ENCODE assay signal across 14 cellular contexts in the genomic region with DNA sequence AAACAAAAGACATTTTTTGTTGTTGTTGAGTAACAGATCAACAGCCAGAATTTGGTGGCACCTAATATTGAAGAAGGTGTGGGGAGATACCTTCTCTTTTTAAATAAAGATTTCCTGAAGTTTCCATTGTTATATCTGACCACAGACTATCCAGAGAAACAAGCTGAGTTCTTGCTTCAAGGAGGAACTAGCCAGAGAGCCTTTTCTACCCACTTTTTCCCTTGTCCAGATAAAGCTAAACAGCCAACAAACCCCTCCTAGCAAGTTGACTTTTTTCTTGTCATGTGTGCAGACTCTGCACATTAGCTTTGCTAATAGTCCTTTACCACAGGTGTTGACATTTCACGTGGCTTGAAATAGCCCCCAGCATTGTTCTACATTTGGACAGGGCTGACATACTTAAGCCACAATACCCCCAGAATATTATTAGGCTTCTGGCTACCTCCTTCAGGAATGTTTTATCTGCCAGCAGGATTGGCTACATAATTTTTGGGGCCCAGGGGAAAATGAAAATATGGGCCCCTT. TPM values are rescaled to one million over a fixed set of nuclear protein-coding genes. Genes with fewer than 3 reads are reported as not detected.
DNase-seq lines count a peak whose midpoint lies in the region; ATAC-seq and TF ChIP-seq lines count a peak whose summit lies in the region.
"Had no signal": no experiment of that assay in that cellular context is flagged by ENCODE, and none has a peak within 500 bp of the region (broad histone marks: within the 10 kb centered on the region; RNA-seq: fewer than 3 reads in every experiment).

No MANE protein-coding gene starts in this region.

- H3K4me1 ChIP-seq in BLaER1 treated with 17β-estradiol and CSF1 and Interleukin-3, amounts not matched to agents 10 nM and 100 nM: peaks cover 78 to 89% (median 85%) of the 10 kb centered on the region in 10 experiments

- ATAC-seq in T-helper 17 cell (no peak), memory B cell (ENCODE audit: low read depth) (no peak), HG03159 (IDR thresholded peaks at IDR 0.05; ENCODE audit: unreplicated experiment) (no peak), HG02981 (IDR thresholded peaks at IDR 0.05; ENCODE audit: unreplicated experiment) (no peak)

- peak overlapping the region in 10 of 11 experiments; percentile 16 to 100 (median 42); a peak in 17 of 22 replicates for H3K27ac ChIP-seq in BLaER1 treated with 17β-estradiol and CSF1 and Interleukin-3, amounts not matched to agents 10 nM and 100 nM
- no peak overlapping the region for H3K27ac ChIP-seq in coronary artery
- H3K27ac ChIP-seq: testis had no signal

- in situ Hi-C loops in GM13976 (cut with MboI; ENCODE audit: low sequenced_read_pairs, unreplicated experiment): no loop called here

- H3K4me2 ChIP-seq in BLaER1 treated with 17β-estradiol and CSF1 and Interleukin-3, amounts not matched to agents 10 nM and 100 nM: peak overlapping the region; percentile 88 to 98 (median 91)

- no peaks in the 10 kb centered on the region for H3K9me3 ChIP-seq in BLaER1 treated with 17β-estradiol and CSF1 and Interleukin-3, amounts not matched to agents 10 nM and 100 nM (replicated peaks in 1 of 11)
- no peaks in the 10 kb centered on the region for H3K9me3 ChIP-seq in T-helper 17 cell (ENCODE audit: control insufficient read depth, low read length, poor library complexity, severe bottlenecking)
- H3K9me3 ChIP-seq: testis had no signal

- H3K36me3 ChIP-seq in BLaER1 treated with 17β-estradiol and CSF1 and Interleukin-3, amounts not matched to agents 10 nM and 100 nM: no peaks in the 10 kb centered on the region
- no peaks in the 10 kb centered on the region for H3K36me3 ChIP-seq in H7 (replicated peaks; ENCODE audit: control insufficient read depth, insufficient read depth, low read length)

- H3K4me1 Mint-ChIP-seq in T-helper 17 cell: peaks cover 58% of the 10 kb centered on the region
- peaks cover 36% of the 10 kb centered on the region for H3K4me1 Mint-ChIP-seq in memory B cell

- H3K4me3 Mint-ChIP-seq in T-helper 17 cell (no peak overlapping the region), memory B cell (no peak overlapping the region)

- H3K36me3 Mint-ChIP-seq in T-helper 17 cell (ENCODE audit: low read depth): no peaks in the 10 kb centered on the region
- peaks cover 4% of the 10 kb centered on the region for H3K36me3 Mint-ChIP-seq in memory B cell

- TF ChIP-seq CTCF in GM13976 (IDR thresholded peaks at IDR 0.05; ENCODE audit: borderline replicate concordance, control extremely low read depth, extremely low read depth, insufficient read depth, missing control alignments) (no peak), coronary artery (IDR thresholded peaks at IDR 0.05) (no peak)

- H3K9me3 Mint-ChIP-seq in memory B cell: no peaks in the 10 kb centered on the region

- H3K27ac Mint-ChIP-seq in T-helper 17 cell (peak overlapping the region; percentile 100), memory B cell (peak overlapping the region; percentile 22)

- H3K9ac ChIP-seq in BLaER1 treated with 17β-estradiol and CSF1 and Interleukin-3, amounts not matched to agents 10 nM and 100 nM: peak overlapping the region; percentile 8 to 56 (median 31); a peak in 15 of 22 replicates

- DNase-seq in GM13976 (ENCODE audit: low spot score): peak; percentile 36
- DNase-seq in T-helper 17 cell: no peak
- DNase-seq in memory B cell (ENCODE audit: low spot score in 2 of 2): no peak
- DNase-seq in coronary artery (ENCODE audit: low spot score): no peak
- DNase-seq in H7: no peak
- DNase-seq: activated T-cell treated with anti-CD3 and anti-CD28 coated beads, Interleukin-2, amount 50 U/mL, for 1 hour; Calu3; mesendoderm; NCI-H187 treated with DMSO at 0.1 percent for 48 hours; T1000; testis had no signal

- H3K27me3 ChIP-seq in BLaER1 treated with 17β-estradiol and CSF1 and Interleukin-3, amounts not matched to agents 10 nM and 100 nM: no peaks in the 10 kb centered on the region
- no peaks in the 10 kb centered on the region for H3K27me3 ChIP-seq in H7 (ENCODE audit: control insufficient read depth, insufficient read depth, low read length)
- H3K27me3 ChIP-seq: testis had no signal

- H4K20me1 ChIP-seq in BLaER1 treated with 17β-estradiol and CSF1 and Interleukin-3, amounts not matched to agents 10 nM and 100 nM: no peaks in the 10 kb centered on the region

- no peaks in the 10 kb centered on the region for H3K27me3 Mint-ChIP-seq in T-helper 17 cell
- no peaks in the 10 kb centered on the region for H3K27me3 Mint-ChIP-seq in memory B cell

- no peak overlapping the region for H3K4me3 ChIP-seq in BLaER1 treated with 17β-estradiol and CSF1 and Interleukin-3, amounts not matched to agents 10 nM and 100 nM
- H3K4me3 ChIP-seq in coronary artery (no peak overlapping the region), H7 (ENCODE audit: insufficient read depth, low read depth, low read length) (no peak overlapping the region)
- H3K4me3 ChIP-seq: testis had no signal

RNA-seq across cellular contexts. Expression of gene PCBP1, which starts 40.7 kb away (rescaled TPM):
- 100 to 1,000 TPM; 334 to 345 TPM for total RNA-seq in T-helper 17 cell
- total RNA-seq in H7 (2014; rRNA removed; shearing (Covaris generic)): 52.6 and 63.2 TPM in 2 replicates

Comparison
In these comparisons a context has a peak if more than half of its experiments do, and no peak if none do; other contexts are left out.
1. H3K27ac ChIP-seq: peak in BLaER1 treated with 17β-estradiol and CSF1 and Interleukin-3, amounts not matched to agents 10 nM and 100 nM (10 of 11); none in coronary artery (0 of 2).